ENCODE assay signal across 8 cellular contexts in genomic region chr2:175180701-175181103, GRCh38. TPM values are rescaled to one million over a fixed set of nuclear protein-coding genes. Genes with fewer than 3 reads are reported as not detected.
DNase-seq lines count a peak whose midpoint lies in the region; ATAC-seq and TF ChIP-seq lines count a peak whose summit lies in the region.

No MANE protein-coding gene starts in this region.

- intact Hi-C loops in esophagus squamous epithelium (cut with DNase I), result no loop called here
- intact Hi-C loops in natural killer cell (cut with micrococcal nuclease), result loop anchor here (1.0 kb wide), 1 partner anchor 13 kb away; no protein-coding TSS in a partner anchor

- H3K4me1 ChIP-seq in esophagus squamous epithelium, result peaks cover 0 to 28% (median 5%) of the 10 kb centered on the region in 3 donors
- peaks cover 0 to 42% (median 32%) of the 10 kb centered on the region in 5 donors for H3K4me1 ChIP-seq in subcutaneous abdominal adipose tissue (ENCODE audit: control insufficient read depth in 5 of 5, insufficient read depth in 5 of 5, low read length in 5 of 5)

- peak overlapping the region; percentile 98 to 100 (median 99) for H3K9ac ChIP-seq in subcutaneous abdominal adipose tissue (ENCODE audit: low read length in 5 of 5)

- DNase-seq in NCI-H446 treated with DMSO at 0.1 percent for 48 hours (lab: John Stamatoyannopoulos, UW) (peak; percentile 2), NCI-H446 (lab: John Stamatoyannopoulos, UW) (no peak), NCI-H510A treated with DMSO at 0.1 percent for 48 hours (lab: John Stamatoyannopoulos, UW) (peak; percentile 88), esophagus squamous epithelium (lab: John Stamatoyannopoulos, UW) (no peak), natural killer cell (peak; percentile 29)
- peak; percentile 30 for DNase-seq in activated CD8-positive, alpha-beta memory T cell treated with anti-CD3 and anti-CD28 coated beads, Interleukin-2, amount 50 U/mL, for 24 hours (ENCODE audit: extremely low read depth)

- no peaks in the 10 kb centered on the region for H3K27me3 ChIP-seq in esophagus squamous epithelium
- H3K27me3 ChIP-seq in subcutaneous abdominal adipose tissue (ENCODE audit: control insufficient read depth in 5 of 5, insufficient read depth in 4 of 5, low read length in 5 of 5), result no peaks in the 10 kb centered on the region

- H3K9me3 ChIP-seq in esophagus squamous epithelium (no peaks in the 10 kb centered on the region), subcutaneous abdominal adipose tissue (ENCODE audit: control insufficient read depth in 5 of 5, low read length in 5 of 5) (no peaks in the 10 kb centered on the region)

- no peaks in the 10 kb centered on the region for H3K27me3 Mint-ChIP-seq in natural killer cell (ENCODE audit: low read depth in 2 of 2)

- H3K36me3 ChIP-seq in esophagus squamous epithelium, result peaks cover 0 to 44% (median 0%) of the 10 kb centered on the region in 3 donors
- peaks cover 27 to 39% (median 27%) of the 10 kb centered on the region in 5 donors for H3K36me3 ChIP-seq in subcutaneous abdominal adipose tissue (ENCODE audit: control insufficient read depth in 5 of 5, insufficient read depth in 5 of 5, low read length in 5 of 5)

- no peak for TF ChIP-seq POLR2A in esophagus squamous epithelium (IDR thresholded peaks at IDR 0.05)

- H3K27ac ChIP-seq in esophagus squamous epithelium, result peak overlapping the region; percentile 91 to 98 (median 92)
- peak overlapping the region; percentile 97 for H3K27ac ChIP-seq in subcutaneous abdominal adipose tissue (ENCODE audit: low read depth, low read length)

- H3K4me3 ChIP-seq in esophagus squamous epithelium (peak overlapping the region; percentile 68 to 97 (median 86)), subcutaneous abdominal adipose tissue (ENCODE audit: low read depth in 1 of 5, low read length in 5 of 5) (peak overlapping the region; percentile 85 to 99 (median 95))

- ATAC-seq in HG02852 (IDR thresholded peaks at IDR 0.05; ENCODE audit: unreplicated experiment) (peak; percentile 62), natural killer cell (peak; percentile 53 to 64 (median 64))

- peaks cover 6% of the 10 kb centered on the region for H3K36me3 Mint-ChIP-seq in natural killer cell

- 4 to 41% methylated on average over 1 to 5 of the region's 10 CpGs for WGBS in esophagus squamous epithelium, 2 donors

- no peaks in the 10 kb centered on the region for H3K9me3 Mint-ChIP-seq in natural killer cell

- H3K27ac Mint-ChIP-seq in natural killer cell, result peak overlapping the region; percentile 83 to 91

- H3K4me1 Mint-ChIP-seq in natural killer cell, result peaks cover 23 to 29% of the 10 kb centered on the region in 2 donors

- TF ChIP-seq CTCF in esophagus squamous epithelium (IDR thresholded peaks at IDR 0.05) (no peak), natural killer cell (IDR thresholded peaks at IDR 0.05) (no peak)

- peak overlapping the region; percentile 95 for H3K4me3 Mint-ChIP-seq in natural killer cell

RNA-seq across cellular contexts. Expression of gene ATP5MC3, which starts 0.8 kb away (rescaled TPM):
- total RNA-seq in esophagus squamous epithelium (100 to 1,000 TPM; 145 to 385 (median 276) TPM), natural killer cell (10 to 100 TPM; 67.1 to 82.2 (median 81.0) TPM)

RNA-seq across cellular contexts. Expression of gene ATF2, which starts 12.7 kb away (rescaled TPM):
- total RNA-seq in esophagus squamous epithelium (10 to 100 TPM in 3 of 4 donors, 1 to 10 TPM in 1; 9.9 to 40.1 (median 18.0) TPM), natural killer cell (10 to 100 TPM; 66.7 to 76.5 (median 74.4) TPM)

Comparison
In these comparisons a context has a peak if more than half of its experiments do, and no peak if none do; other contexts are left out.
1. DNase-seq: peak in NCI-H446 treated with DMSO at 0.1 percent for 48 hours (single experiment), NCI-H510A treated with DMSO at 0.1 percent for 48 hours (single experiment), activated CD8-positive, alpha-beta memory T cell treated with anti-CD3 and anti-CD28 coated beads, Interleukin-2, amount 50 U/mL, for 24 hours (single experiment) and natural killer cell (single experiment); none in NCI-H446 (0 of 2) and esophagus squamous epithelium (single experiment).